ENCODE assay signal across 17 cellular contexts in the genomic region with DNA sequence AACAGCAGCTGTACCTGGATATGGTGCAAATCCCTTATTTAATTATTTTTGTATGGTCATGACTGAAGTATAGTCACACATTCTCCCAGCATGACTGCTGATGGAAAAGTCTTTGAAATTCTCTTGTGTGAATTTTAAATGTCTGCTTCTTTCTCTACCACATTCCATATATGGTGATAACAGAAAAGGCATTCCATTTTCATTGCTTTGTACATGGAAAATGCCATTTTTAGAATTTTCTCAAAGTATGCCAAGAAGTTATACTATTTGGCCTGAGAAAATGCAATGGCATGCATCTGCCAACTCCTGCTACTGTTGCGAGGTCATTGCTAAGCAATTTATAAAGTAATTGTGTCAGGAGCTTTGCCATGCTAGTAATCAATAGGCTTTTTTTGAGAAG.
DNase-seq lines count a peak whose midpoint lies in the region; ATAC-seq and TF ChIP-seq lines count a peak whose summit lies in the region.
"Had no signal": no experiment of that assay in that cellular context is flagged by ENCODE, and none has a peak within 500 bp of the region (broad histone marks: within the 10 kb centered on the region; RNA-seq: fewer than 3 reads in every experiment).

No MANE protein-coding gene starts in this region.

- H3K36me3 Mint-ChIP-seq in chondrocyte (ENCODE audit: low read depth): peaks cover 23% of the 10 kb centered on the region
- H3K36me3 Mint-ChIP-seq in natural killer cell: no peaks in the 10 kb centered on the region
- H3K36me3 Mint-ChIP-seq: activated naive CD4-positive, alpha-beta T cell treated with anti-CD3 and anti-CD28 coated beads, Interleukin-2, amount 50 U/mL, for 72 hours had no signal

- ATAC-seq in GM21737 (IDR thresholded peaks at IDR 0.05; ENCODE audit: unreplicated experiment): no peak
- no peak for ATAC-seq in natural killer cell
- ATAC-seq: activated naive CD4-positive, alpha-beta T cell treated with anti-CD3 and anti-CD28 coated beads, Interleukin-2, amount 50 U/mL, for 72 hours; left cardiac atrium; T-helper 17 cell had no signal

- peak overlapping the region; percentile 5 for H3K4me3 Mint-ChIP-seq in chondrocyte (ENCODE audit: unreplicated experiment)
- no peak overlapping the region for H3K4me3 Mint-ChIP-seq in natural killer cell
- H3K4me3 Mint-ChIP-seq: T-helper 17 cell had no signal

- peak; percentile 63 for DNase-seq in AG08395 (ENCODE audit: low spot score)
- peak; percentile 75 for DNase-seq in LHCN-M2 (ENCODE audit: low read depth)
- no peak for DNase-seq in chondrocyte (ENCODE audit: low spot score)
- peak; percentile 55 for DNase-seq in myocyte (ENCODE audit: low read depth)
- no peak for DNase-seq in natural killer cell
- DNase-seq in stimulated activated CD4-positive, alpha-beta T cell treated with anti-CD3 and anti-CD28 coated beads, Interleukin-2, amount 100 ng/mL, for 24 hours: no peak
- no peak for DNase-seq in activated effector memory CD4-positive, alpha-beta T cell treated with anti-CD3 and anti-CD28 coated beads, Interleukin-2, amount 50 U/mL, for 16 hours
- DNase-seq: ACHN; activated CD4-positive, alpha-beta T cell treated with anti-CD3 and anti-CD28 coated beads for 1 hour; left cardiac atrium; NCI-H1105 treated with DMSO at 0.1 percent for 48 hours; NK-92 treated with Interleukin-12 subunit alpha and Interleukin-12 subunit beta, amount 100 ng/mL, for 24 hours; posterior cingulate gyrus; stimulated activated CD4-positive, alpha-beta T cell treated with anti-CD3 and anti-CD28 coated beads, Interleukin-12 subunit alpha, Interleukin-12 subunit beta, amount 100 ng/mL, for 4 hours; T-helper 17 cell had no signal

- H3K4me1 Mint-ChIP-seq in chondrocyte (ENCODE audit: low read depth): peaks cover 69% of the 10 kb centered on the region
- H3K4me1 Mint-ChIP-seq in natural killer cell: no peaks in the 10 kb centered on the region
- H3K4me1 Mint-ChIP-seq: T-helper 17 cell had no signal

- H3K9me3 Mint-ChIP-seq in chondrocyte (ENCODE audit: low read depth): peaks cover 29% of the 10 kb centered on the region
- peaks cover 0 to 6% of the 10 kb centered on the region in 2 donors for H3K9me3 Mint-ChIP-seq in natural killer cell

- intact Hi-C loops in natural killer cell (cut with micrococcal nuclease): no loop called here

- H3K27me3 Mint-ChIP-seq in chondrocyte (ENCODE audit: low read depth) (no peaks in the 10 kb centered on the region), natural killer cell (ENCODE audit: low read depth in 2 of 2) (no peaks in the 10 kb centered on the region)

- no peak for TF ChIP-seq CTCF in chondrocyte (IDR thresholded peaks at IDR 0.05)
- no peak for TF ChIP-seq CTCF in natural killer cell (IDR thresholded peaks at IDR 0.05)

- H3K27ac Mint-ChIP-seq in chondrocyte (ENCODE audit: unreplicated experiment) (peak overlapping the region; percentile 88), natural killer cell (no peak overlapping the region)
- H3K27ac Mint-ChIP-seq: activated naive CD4-positive, alpha-beta T cell treated with anti-CD3 and anti-CD28 coated beads, Interleukin-2, amount 50 U/mL, for 72 hours; T-helper 17 cell had no signal

Comparison
In these comparisons a context has a peak if more than half of its experiments do, and no peak if none do; other contexts are left out.
1. DNase-seq: peak in AG08395 (single experiment), LHCN-M2 (single experiment) and myocyte (single experiment); none in chondrocyte (single experiment), natural killer cell (single experiment), stimulated activated CD4-positive, alpha-beta T cell treated with anti-CD3 and anti-CD28 coated beads, Interleukin-2, amount 100 ng/mL, for 24 hours (0 of 2) and activated effector memory CD4-positive, alpha-beta T cell treated with anti-CD3 and anti-CD28 coated beads, Interleukin-2, amount 50 U/mL, for 16 hours (single experiment).